In the genomic region with DNA sequence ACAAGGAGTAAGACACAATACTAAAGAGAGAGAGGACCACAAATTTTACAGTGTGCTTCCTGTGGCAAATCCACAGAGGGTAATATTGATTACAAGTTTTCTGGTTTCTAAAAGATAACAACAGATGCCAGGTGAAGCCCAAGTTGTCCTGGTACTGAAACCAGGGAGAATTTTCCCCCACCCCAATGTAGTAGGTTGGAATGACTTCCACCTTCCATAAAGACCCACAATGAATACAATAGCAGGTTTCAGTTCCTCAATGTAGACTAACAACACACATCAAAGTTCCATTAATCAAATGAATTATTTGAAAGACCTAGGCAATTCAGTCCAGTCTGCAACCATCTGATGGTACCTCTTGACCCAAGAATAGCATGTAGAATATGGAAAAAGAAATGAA, we compare ENCODE assay signal across 1 cellular context.
TF ChIP-seq lines count a peak whose summit lies in the region.

No MANE protein-coding gene starts in this region.

TF ChIP-seq in HepG2, 621 proteins besides CTCF, POLR2A, EP300 and RAD21:
- no peak for TF ChIP-seq PITX1 (CRISPR knock-in tag; IDR thresholded peaks at IDR 0.05)
- TF ChIP-seq, protein P1, sequence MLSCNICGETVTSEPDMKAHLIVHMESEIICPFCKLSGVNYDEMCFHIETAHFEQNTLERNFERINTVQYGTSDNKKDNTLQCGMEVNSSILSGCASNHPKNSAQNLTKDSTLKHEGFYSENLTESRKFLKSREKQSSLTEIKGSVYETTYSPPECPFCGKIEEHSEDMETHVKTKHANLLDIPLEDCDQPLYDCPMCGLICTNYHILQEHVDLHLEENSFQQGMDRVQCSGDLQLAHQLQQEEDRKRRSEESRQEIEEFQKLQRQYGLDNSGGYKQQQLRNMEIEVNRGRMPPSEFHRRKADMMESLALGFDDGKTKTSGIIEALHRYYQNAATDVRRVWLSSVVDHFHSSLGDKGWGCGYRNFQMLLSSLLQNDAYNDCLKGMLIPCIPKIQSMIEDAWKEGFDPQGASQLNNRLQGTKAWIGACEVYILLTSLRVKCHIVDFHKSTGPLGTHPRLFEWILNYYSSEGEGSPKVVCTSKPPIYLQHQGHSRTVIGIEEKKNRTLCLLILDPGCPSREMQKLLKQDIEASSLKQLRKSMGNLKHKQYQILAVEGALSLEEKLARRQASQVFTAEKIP (CRISPR knock-in tag; IDR thresholded peaks at IDR 0.05; ENCODE audit: borderline replicate concordance), result no peak
- TF ChIP-seq SP5 (CRISPR knock-in tag; IDR thresholded peaks at IDR 0.05; ENCODE audit: borderline replicate concordance, low read depth), result no peak
- no peak for TF ChIP-seq TMF1 (CRISPR knock-in tag; IDR thresholded peaks at IDR 0.05; ENCODE audit: low read depth)
- no peak for TF ChIP-seq ATM (IDR thresholded peaks at IDR 0.05; ENCODE audit: borderline replicate concordance)
- no peak for TF ChIP-seq ZNF619 (CRISPR knock-in tag; IDR thresholded peaks at IDR 0.05)
- TF ChIP-seq, protein P2, sequence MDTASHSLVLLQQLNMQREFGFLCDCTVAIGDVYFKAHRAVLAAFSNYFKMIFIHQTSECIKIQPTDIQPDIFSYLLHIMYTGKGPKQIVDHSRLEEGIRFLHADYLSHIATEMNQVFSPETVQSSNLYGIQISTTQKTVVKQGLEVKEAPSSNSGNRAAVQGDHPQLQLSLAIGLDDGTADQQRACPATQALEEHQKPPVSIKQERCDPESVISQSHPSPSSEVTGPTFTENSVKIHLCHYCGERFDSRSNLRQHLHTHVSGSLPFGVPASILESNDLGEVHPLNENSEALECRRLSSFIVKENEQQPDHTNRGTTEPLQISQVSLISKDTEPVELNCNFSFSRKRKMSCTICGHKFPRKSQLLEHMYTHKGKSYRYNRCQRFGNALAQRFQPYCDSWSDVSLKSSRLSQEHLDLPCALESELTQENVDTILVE (CRISPR knock-in tag; IDR thresholded peaks at IDR 0.05), result 0 out of 2 replicates have a peak, but pooled peaks have one; percentile 1
- TF ChIP-seq PCBP1 (IDR thresholded peaks at IDR 0.05; ENCODE audit: borderline replicate concordance, low read depth, low read length), result no peak
- TF ChIP-seq, protein P3, sequence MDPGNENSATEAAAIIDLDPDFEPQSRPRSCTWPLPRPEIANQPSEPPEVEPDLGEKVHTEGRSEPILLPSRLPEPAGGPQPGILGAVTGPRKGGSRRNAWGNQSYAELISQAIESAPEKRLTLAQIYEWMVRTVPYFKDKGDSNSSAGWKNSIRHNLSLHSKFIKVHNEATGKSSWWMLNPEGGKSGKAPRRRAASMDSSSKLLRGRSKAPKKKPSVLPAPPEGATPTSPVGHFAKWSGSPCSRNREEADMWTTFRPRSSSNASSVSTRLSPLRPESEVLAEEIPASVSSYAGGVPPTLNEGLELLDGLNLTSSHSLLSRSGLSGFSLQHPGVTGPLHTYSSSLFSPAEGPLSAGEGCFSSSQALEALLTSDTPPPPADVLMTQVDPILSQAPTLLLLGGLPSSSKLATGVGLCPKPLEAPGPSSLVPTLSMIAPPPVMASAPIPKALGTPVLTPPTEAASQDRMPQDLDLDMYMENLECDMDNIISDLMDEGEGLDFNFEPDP (CRISPR knock-in tag; conservative IDR thresholded peaks at IDR 0.05), result no peak
- no peak for TF ChIP-seq ELF1 (CRISPR knock-in tag; IDR thresholded peaks at IDR 0.05)
- TF ChIP-seq ASH2L (IDR thresholded peaks at IDR 0.05; ENCODE audit: insufficient read length, low read depth, low read length), result peak; percentile 8
- TF ChIP-seq, protein P4, sequence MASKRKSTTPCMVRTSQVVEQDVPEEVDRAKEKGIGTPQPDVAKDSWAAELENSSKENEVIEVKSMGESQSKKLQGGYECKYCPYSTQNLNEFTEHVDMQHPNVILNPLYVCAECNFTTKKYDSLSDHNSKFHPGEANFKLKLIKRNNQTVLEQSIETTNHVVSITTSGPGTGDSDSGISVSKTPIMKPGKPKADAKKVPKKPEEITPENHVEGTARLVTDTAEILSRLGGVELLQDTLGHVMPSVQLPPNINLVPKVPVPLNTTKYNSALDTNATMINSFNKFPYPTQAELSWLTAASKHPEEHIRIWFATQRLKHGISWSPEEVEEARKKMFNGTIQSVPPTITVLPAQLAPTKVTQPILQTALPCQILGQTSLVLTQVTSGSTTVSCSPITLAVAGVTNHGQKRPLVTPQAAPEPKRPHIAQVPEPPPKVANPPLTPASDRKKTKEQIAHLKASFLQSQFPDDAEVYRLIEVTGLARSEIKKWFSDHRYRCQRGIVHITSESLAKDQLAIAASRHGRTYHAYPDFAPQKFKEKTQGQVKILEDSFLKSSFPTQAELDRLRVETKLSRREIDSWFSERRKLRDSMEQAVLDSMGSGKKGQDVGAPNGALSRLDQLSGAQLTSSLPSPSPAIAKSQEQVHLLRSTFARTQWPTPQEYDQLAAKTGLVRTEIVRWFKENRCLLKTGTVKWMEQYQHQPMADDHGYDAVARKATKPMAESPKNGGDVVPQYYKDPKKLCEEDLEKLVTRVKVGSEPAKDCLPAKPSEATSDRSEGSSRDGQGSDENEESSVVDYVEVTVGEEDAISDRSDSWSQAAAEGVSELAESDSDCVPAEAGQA (IDR thresholded peaks at IDR 0.05; ENCODE audit: low read depth), result no peak
- TF ChIP-seq, protein P4 (CRISPR knock-in tag; IDR thresholded peaks at IDR 0.05; ENCODE audit: borderline replicate concordance), result no peak
